ENCODE assay signal across 10 cellular contexts in genomic region chr16:89602952-89603590, GRCh38. TPM values are rescaled to one million over a fixed set of nuclear protein-coding genes. Genes with fewer than 3 reads are reported as not detected.
A peak's percentile ranks its signal among the peaks of the same experiment; 100 is the strongest.
DNase-seq lines count a peak whose midpoint lies in the region; ATAC-seq and TF ChIP-seq lines count a peak whose summit lies in the region.
"Had no signal": no experiment of that assay in that cellular context is flagged by ENCODE, and none has a peak within 500 bp of the region (broad histone marks: within the 10 kb centered on the region; RNA-seq: fewer than 3 reads in every experiment).

No MANE protein-coding gene starts in this region.

- H3K4me1 ChIP-seq in endodermal cell (ENCODE audit: control insufficient read depth, insufficient read depth, low read length): peaks cover 4% of the 10 kb centered on the region
- no peaks in the 10 kb centered on the region for H3K4me1 ChIP-seq in Karpas-422 (ENCODE audit: low read length)
- H3K4me1 ChIP-seq: prostate gland had no signal

- no peaks in the 10 kb centered on the region for H3K36me3 Mint-ChIP-seq in Calu3 (ENCODE audit: insufficient read depth, unreplicated experiment)
- H3K36me3 Mint-ChIP-seq in endodermal cell (ENCODE audit: low read depth): no peaks in the 10 kb centered on the region
- no peaks in the 10 kb centered on the region for H3K36me3 Mint-ChIP-seq in osteocyte (ENCODE audit: unreplicated experiment)

- H3K9me3 Mint-ChIP-seq in Calu3 (ENCODE audit: low read depth, unreplicated experiment) (no peaks in the 10 kb centered on the region), endodermal cell (no peaks in the 10 kb centered on the region), osteocyte (ENCODE audit: unreplicated experiment) (no peaks in the 10 kb centered on the region)

- H3K36me3 ChIP-seq in endodermal cell (ENCODE audit: control insufficient read depth, insufficient read depth, low read length) (no peaks in the 10 kb centered on the region), Karpas-422 (ENCODE audit: insufficient read depth, low read length) (no peaks in the 10 kb centered on the region)
- H3K36me3 ChIP-seq: prostate gland had no signal

- H3K9me2 ChIP-seq in Karpas-422 (replicated peaks; ENCODE audit: insufficient read depth, low read length): no peaks in the 10 kb centered on the region

- 73 to 89% methylated on average over 3 to 5 of the region's 5 CpGs for WGBS in endodermal cell (ENCODE audit: insufficient coverage in 1 of 2, insufficient read length in 1 of 2), 2 experiments

- no peak overlapping the region for H3K9ac ChIP-seq in endodermal cell (ENCODE audit: extremely low read depth, low read length, poor library complexity, severe bottlenecking)
- H3K9ac ChIP-seq in Karpas-422 (ENCODE audit: low read length): no peak overlapping the region

- ATAC-seq in HG03095 (IDR thresholded peaks at IDR 0.05; ENCODE audit: unreplicated experiment): no peak

- 0 out of 2 replicates have a peak, but pooled peaks cover 4% of the 10 kb centered on the region for H4K20me1 ChIP-seq in Karpas-422 (ENCODE audit: insufficient read depth, low read depth, low read length)

- TF ChIP-seq CTCF in Calu3 (IDR thresholded peaks at IDR 0.05; ENCODE audit: unreplicated experiment) (no peak), endodermal cell (conservative IDR thresholded peaks at IDR 0.05) (no peak), osteocyte (IDR thresholded peaks at IDR 0.05) (no peak)

- no peaks in the 10 kb centered on the region for H3K9me3 ChIP-seq in endodermal cell (ENCODE audit: control insufficient read depth, low read length)
- no peaks in the 10 kb centered on the region for H3K9me3 ChIP-seq in Karpas-422 (ENCODE audit: low read length)
- H3K9me3 ChIP-seq: prostate gland had no signal

- H3K27ac ChIP-seq in endodermal cell (ENCODE audit: low read depth, low read length) (no peak overlapping the region), Karpas-422 (ENCODE audit: low read length) (no peak overlapping the region)
- H3K27ac ChIP-seq: prostate gland had no signal

- intact Hi-C loops in Calu3 (cut with micrococcal nuclease; ENCODE audit: unreplicated experiment): no loop called here

- H3K4me3 ChIP-seq in endodermal cell (ENCODE audit: low read length): no peak overlapping the region
- no peak overlapping the region for H3K4me3 ChIP-seq in Karpas-422 (ENCODE audit: low read length)
- H3K4me3 ChIP-seq: prostate gland had no signal

- DNase-seq in Calu3 (no peak), NAMALWA (ENCODE audit: low spot score) (peak; percentile 41), endodermal cell (no peak), osteocyte (ENCODE audit: extremely low spot score, unreplicated experiment) (no peak), retina (no peak), Karpas-422 (no peak)
- DNase-seq: left ventricle myocardium superior, NCI-H1092 treated with DMSO at 0.1 percent for 48 hours had no signal

- H3K27me3 Mint-ChIP-seq in Calu3 (ENCODE audit: unreplicated experiment): no peaks in the 10 kb centered on the region
- H3K27me3 Mint-ChIP-seq in endodermal cell (ENCODE audit: insufficient read depth): no peaks in the 10 kb centered on the region
- H3K27me3 Mint-ChIP-seq in osteocyte (ENCODE audit: unreplicated experiment): no peaks in the 10 kb centered on the region

- H3K4me1 Mint-ChIP-seq in Calu3 (ENCODE audit: low read depth, unreplicated experiment): peaks cover 14% of the 10 kb centered on the region
- H3K4me1 Mint-ChIP-seq in endodermal cell: peaks cover 11% of the 10 kb centered on the region
- H3K4me1 Mint-ChIP-seq in osteocyte (ENCODE audit: unreplicated experiment): peaks cover 26% of the 10 kb centered on the region

- H3K4me3 Mint-ChIP-seq in Calu3 (ENCODE audit: low read depth, unreplicated experiment) (peak overlapping the region; percentile 45), endodermal cell (no peak overlapping the region), osteocyte (ENCODE audit: unreplicated experiment) (no peak overlapping the region)

- H3K27ac Mint-ChIP-seq in Calu3 (ENCODE audit: unreplicated experiment) (no peak overlapping the region), endodermal cell (peak overlapping the region; percentile 48), osteocyte (ENCODE audit: unreplicated experiment) (peak overlapping the region; percentile 73)

- CTCF ChIA-PET in Calu3 (lab: Charles Lee): interaction anchor here (0.5 to 1.6 kb wide), 6 partner anchors 13 to 928 kb away, joined by 3 to 4 read pairs (median 4); no protein-coding TSS in a partner anchor

- no TSS peak for BruUV-seq in Calu3 (replicated peaks; lab: Mats Ljungman, UMichigan)

- H3K79me2 ChIP-seq in Karpas-422 (ENCODE audit: low read length): no peaks in the 10 kb centered on the region

- no peak overlapping the region for H2AFZ ChIP-seq in Karpas-422 (ENCODE audit: low read length)

- no peak overlapping the region for H3K4me2 ChIP-seq in Karpas-422 (ENCODE audit: low read depth, low read length, poor library complexity, severe bottlenecking)

- H3K27me3 ChIP-seq in endodermal cell (ENCODE audit: control insufficient read depth, insufficient read depth, low read length, poor library complexity, severe bottlenecking): no peaks in the 10 kb centered on the region
- no peaks in the 10 kb centered on the region for H3K27me3 ChIP-seq in Karpas-422 (ENCODE audit: low read length)

RNA-seq across cellular contexts. Expression of gene DPEP1, which starts 10.4 kb away (rescaled TPM):
- total RNA-seq in Calu3 (2022) (not detected in 2 replicates), endodermal cell (1 to 10 TPM in 1 of 2 donors, under 1 TPM in 1; 0.88 to 3.2 TPM), osteocyte (not detected in 2 replicates)
- polyA plus RNA-seq in endodermal cell (2013, experiment 1 of 2): 1.8 TPM
- polyA plus RNA-seq in endodermal cell (2013, experiment 2 of 2): 1.0 TPM
- 0.87 and 1.7 TPM in 2 replicates for total RNA-seq in Karpas-422 (2014; rRNA removed; shearing (Covaris generic); ENCODE audit: low replicate concordance)
- total RNA-seq: left ventricle myocardium superior had no signal

RNA-seq across cellular contexts. Expression of gene CPNE7, which starts 27.5 kb away (rescaled TPM):
- 31.3 and 48.2 TPM in 2 replicates for total RNA-seq in Calu3 (2022)
- total RNA-seq in endodermal cell: 1 to 10 TPM; 1.5 to 2.1 TPM
- polyA plus RNA-seq in endodermal cell (2013, experiment 1 of 2): 5.8 TPM
- polyA plus RNA-seq in endodermal cell (2013, experiment 2 of 2): 3.4 TPM
- 19.7 and 23.6 TPM in 2 replicates for total RNA-seq in osteocyte
- 3.7 and 3.9 TPM in 2 replicates for total RNA-seq in Karpas-422 (2014; rRNA removed; shearing (Covaris generic); ENCODE audit: low replicate concordance)
- total RNA-seq: left ventricle myocardium superior had no signal

RNA-seq across cellular contexts. Expression of gene RPL13, which starts 42.6 kb away (rescaled TPM):
- total RNA-seq in Calu3 (2022): 1,719 and 1,779 TPM in 2 replicates
- 1,000 to 10,000 TPM; 1,911 to 2,019 TPM for total RNA-seq in endodermal cell
- polyA plus RNA-seq in endodermal cell (2013, experiment 1 of 2): 2,841 TPM
- 2,695 TPM for polyA plus RNA-seq in endodermal cell (2013, experiment 2 of 2)
- 1,759 and 1,785 TPM in 2 replicates for total RNA-seq in osteocyte
- total RNA-seq in Karpas-422 (2014; rRNA removed; shearing (Covaris generic); ENCODE audit: low replicate concordance): 6,565 and 10,922 TPM in 2 replicates

RNA-seq across cellular contexts. Expression of gene CHMP1A, which starts 54.4 kb away (rescaled TPM):
- 132 and 135 TPM in 2 replicates for total RNA-seq in Calu3 (2022)
- 100 to 1,000 TPM; 104 to 106 TPM for total RNA-seq in endodermal cell
- polyA plus RNA-seq in endodermal cell (2013, experiment 1 of 2): 52.5 TPM
- polyA plus RNA-seq in endodermal cell (2013, experiment 2 of 2): 50.6 TPM
- total RNA-seq in osteocyte: 92.5 and 94.1 TPM in 2 replicates
- 35.3 and 52.4 TPM in 2 replicates for total RNA-seq in Karpas-422 (2014; rRNA removed; shearing (Covaris generic); ENCODE audit: low replicate concordance)

RNA-seq across cellular contexts. Expression of gene SPATA33, which starts 54.6 kb away (rescaled TPM):
- total RNA-seq in Calu3 (2022) (23.5 and 27.3 TPM in 2 replicates), endodermal cell (10 to 100 TPM; 21.8 to 28.7 TPM), osteocyte (15.8 and 18.3 TPM in 2 replicates)
- 19.6 TPM for polyA plus RNA-seq in endodermal cell (2013, experiment 1 of 2)
- polyA plus RNA-seq in endodermal cell (2013, experiment 2 of 2): 16.8 TPM
- total RNA-seq in Karpas-422 (2014; rRNA removed; shearing (Covaris generic); ENCODE audit: low replicate concordance): 5.1 and 5.3 TPM in 2 replicates
